1 cellular context compared by ENCODE assay signal in the genomic region with DNA sequence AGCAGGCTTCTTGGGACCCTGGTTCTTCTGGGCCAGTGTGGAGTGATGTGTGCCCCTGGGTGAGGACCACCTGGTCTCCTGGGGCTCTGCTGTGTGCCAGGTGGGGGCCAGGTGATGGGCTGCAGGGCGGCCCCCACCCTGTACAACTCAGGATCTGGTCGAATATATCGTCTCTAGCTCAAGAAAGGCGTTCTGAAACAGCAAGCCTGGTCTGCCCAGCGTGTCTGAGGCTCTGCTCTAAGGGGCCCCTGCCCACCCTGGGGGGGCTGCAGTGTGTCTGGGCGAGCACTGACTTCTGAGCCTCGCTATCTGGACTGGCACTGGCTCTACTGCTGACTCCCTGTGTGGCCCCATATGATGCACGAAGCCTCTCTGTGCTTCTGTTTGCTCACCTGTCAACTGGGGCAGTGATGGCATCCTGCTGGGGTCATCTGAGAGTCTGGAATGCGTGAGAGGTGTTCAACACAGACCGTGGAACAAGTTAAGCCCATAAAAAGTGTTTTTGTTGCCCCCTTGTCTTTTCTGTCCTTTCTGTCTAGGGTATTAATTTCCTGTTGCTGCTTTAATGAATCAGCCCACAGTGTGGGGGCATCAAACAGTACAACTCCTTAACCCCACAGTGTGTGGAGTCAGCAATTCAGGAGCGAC.
TF ChIP-seq lines count a peak whose summit lies in the region.

No MANE protein-coding gene starts in this region.

TF ChIP-seq in HepG2, 621 proteins besides CTCF, POLR2A, EP300 and RAD21:
- TF ChIP-seq, protein P1, sequence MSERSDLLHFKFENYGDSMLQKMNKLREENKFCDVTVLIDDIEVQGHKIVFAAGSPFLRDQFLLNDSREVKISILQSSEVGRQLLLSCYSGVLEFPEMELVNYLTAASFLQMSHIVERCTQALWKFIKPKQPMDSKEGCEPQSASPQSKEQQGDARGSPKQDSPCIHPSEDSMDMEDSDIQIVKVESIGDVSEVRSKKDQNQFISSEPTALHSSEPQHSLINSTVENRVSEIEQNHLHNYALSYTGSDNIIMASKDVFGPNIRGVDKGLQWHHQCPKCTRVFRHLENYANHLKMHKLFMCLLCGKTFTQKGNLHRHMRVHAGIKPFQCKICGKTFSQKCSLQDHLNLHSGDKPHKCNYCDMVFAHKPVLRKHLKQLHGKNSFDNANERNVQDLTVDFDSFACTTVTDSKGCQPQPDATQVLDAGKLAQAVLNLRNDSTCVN (CRISPR knock-in tag; IDR thresholded peaks at IDR 0.05; ENCODE audit: borderline replicate concordance) = no peak
- TF ChIP-seq MAFK (conservative IDR thresholded peaks at IDR 0.05 in 1 of 2, IDR thresholded peaks at IDR 0.05 in 1 of 2; ENCODE audit: low read length in 2 of 2) = 0 out of 4 replicates have a peak, but pooled peaks of 1 of the 2 experiments have one; percentile 17
- TF ChIP-seq ZNF768 (CRISPR knock-in tag; IDR thresholded peaks at IDR 0.05) = peak; percentile 94
TF ChIP-seq in HepG2: peak in this region for 2.
